Comparison of ENCODE assay signal across 8 cellular contexts in the genomic region with DNA sequence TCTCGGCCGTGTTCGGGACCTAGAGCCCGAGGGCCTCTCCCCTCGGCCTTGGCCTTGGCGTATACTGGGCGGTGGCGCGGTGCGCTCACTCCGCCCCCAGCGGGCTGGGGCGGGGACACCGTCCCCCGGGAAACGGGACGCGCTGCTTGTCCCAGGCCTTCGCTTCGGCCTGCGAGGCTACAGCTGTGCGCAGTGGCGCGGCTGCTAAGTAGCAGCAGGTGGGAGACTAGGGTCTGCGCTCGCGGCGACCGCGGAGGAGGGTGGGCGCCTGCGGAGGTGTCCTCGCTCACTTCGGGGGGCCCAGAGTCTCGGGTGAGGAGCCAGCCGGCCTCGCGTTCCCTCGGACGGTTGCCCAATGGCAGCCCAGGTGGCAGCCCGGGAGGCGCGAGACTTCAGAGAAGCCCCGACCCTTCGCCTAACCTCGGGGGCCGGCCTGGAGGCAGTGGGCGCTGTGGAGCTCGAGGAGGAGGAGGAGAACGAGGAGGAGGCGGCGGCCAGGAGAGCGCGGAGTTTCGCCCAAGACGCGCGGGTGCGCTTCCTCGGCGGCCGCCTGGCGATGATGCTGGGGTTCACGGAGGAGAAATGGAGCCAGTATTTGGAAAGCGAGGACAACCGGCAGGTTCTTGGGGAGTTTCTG. TPM values are rescaled to one million over a fixed set of nuclear protein-coding genes. Genes with fewer than 3 reads are reported as not detected.
A peak's percentile ranks its signal among the peaks of the same experiment; 100 is the strongest.
DNase-seq lines count a peak whose midpoint lies in the region; ATAC-seq, FAIRE-seq and TF ChIP-seq lines count a peak whose summit lies in the region.

A gene with protein sequence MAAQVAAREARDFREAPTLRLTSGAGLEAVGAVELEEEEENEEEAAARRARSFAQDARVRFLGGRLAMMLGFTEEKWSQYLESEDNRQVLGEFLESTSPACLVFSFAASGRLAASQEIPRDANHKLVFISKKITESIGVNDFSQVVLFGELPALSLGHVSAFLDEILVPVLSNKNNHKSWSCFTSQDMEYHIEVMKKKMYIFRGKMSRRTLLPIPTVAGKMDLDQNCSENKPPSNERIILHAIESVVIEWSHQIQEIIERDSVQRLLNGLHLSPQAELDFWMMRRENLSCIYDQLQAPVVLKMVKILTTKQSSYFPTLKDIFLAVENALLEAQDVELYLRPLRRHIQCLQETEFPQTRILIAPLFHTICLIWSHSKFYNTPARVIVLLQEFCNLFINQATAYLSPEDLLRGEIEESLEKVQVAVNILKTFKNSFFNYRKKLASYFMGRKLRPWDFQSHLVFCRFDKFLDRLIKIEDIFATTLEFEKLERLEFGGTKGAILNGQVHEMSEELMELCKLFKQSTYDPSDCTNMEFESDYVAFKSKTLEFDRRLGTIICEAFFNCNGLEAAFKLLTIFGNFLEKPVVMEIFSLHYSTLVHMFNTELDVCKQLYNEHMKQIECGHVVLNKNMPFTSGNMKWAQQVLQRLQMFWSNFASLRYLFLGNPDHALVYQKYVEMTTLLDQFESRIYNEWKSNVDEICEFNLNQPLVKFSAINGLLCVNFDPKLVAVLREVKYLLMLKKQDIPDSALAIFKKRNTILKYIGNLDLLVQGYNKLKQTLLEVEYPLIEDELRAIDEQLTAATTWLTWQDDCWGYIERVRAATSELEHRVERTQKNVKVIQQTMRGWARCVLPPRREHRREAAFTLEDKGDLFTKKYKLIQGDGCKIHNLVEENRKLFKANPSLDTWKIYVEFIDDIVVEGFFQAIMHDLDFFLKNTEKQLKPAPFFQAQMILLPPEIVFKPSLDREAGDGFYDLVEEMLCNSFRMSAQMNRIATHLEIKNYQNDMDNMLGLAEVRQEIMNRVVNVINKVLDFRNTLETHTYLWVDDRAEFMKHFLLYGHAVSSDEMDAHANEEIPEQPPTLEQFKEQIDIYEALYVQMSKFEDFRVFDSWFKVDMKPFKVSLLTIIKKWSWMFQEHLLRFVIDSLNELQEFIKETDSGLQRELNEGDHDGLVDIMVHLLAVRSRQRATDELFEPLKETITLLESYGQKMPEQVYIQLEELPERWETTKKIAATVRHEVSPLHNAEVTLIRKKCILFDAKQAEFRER (N-terminal part only) (plus strand): TSS at position 149 of the 637 bp plus-strand sequence. CDS start 207 bp downstream, at position 356.

- no peak for TF ChIP-seq EP300 in K562 (IDR thresholded peaks at IDR 0.05; ENCODE audit: low read length)

- TF ChIP-seq CTCF in AG09309 (IDR thresholded peaks at IDR 0.05; ENCODE audit: control insufficient read depth, insufficient read depth, low read depth, low read length, missing control alignments) (no peak), K562 (IDR thresholded peaks at IDR 0.05 in 2 of 3, conservative IDR thresholded peaks at IDR 0.05 in 1 of 3; ENCODE audit: insufficient read depth in 2 of 3, low read depth in 1 of 3, low read length in 3 of 3) (no peak)

- H3K4me1 ChIP-seq in K562 (replicated peaks in 1 of 2; ENCODE audit: control insufficient read depth in 2 of 2, insufficient read depth in 2 of 2, low read length in 2 of 2): peaks cover 0 to 11% of the 10 kb centered on the region in 2 experiments; a peak in 2 of 5 replicates

- peak within 1 kb of the TSS; percentile 35 for H3K4me3 ChIP-seq in AG09309 (ENCODE audit: control insufficient read depth, low read depth, low read length)
- peak within 1 kb of the TSS; percentile 6; the same call in 1 of the 2 replicates for H3K4me3 ChIP-seq in K562

- 7% methylated on average over 25 of the region's 66 CpGs for WGBS in K562 (ENCODE audit: insufficient coverage, low coverage, missing lambda C conversion rate)

- peaks cover 25 to 29% of the 10 kb centered on the region in 2 experiments for H3K27me3 ChIP-seq in K562 (ENCODE audit: control insufficient read depth in 2 of 2, insufficient read depth in 2 of 2, low read length in 2 of 2)

- FAIRE-seq in K562 (lab: Jason Lieb, UNC): no peak

- H3K27ac ChIP-seq in K562 (ENCODE audit: extremely low read depth, low read depth, low read length): no peak within 1 kb of the TSS

- DNase-seq in AG09309 (ENCODE audit: low read depth) (no peak), NCI-H1930 (lab: John Stamatoyannopoulos, UW) (peak; percentile 61 to 70), K562 (ENCODE audit: extremely low read depth in 1 of 4, low spot score in 3 of 4) (peak; percentile 23 to 45 (median 34)), islet precursor cell (peak; percentile 88)
- peak; percentile 18 to 19 for DNase-seq in stimulated activated CD8-positive, alpha-beta memory T cell treated with anti-CD3 and anti-CD28 coated beads, Interleukin-15, amount 100 ng/mL, for 48 hours (ENCODE audit: low read depth in 2 of 2)
- DNase-seq in NK-92 treated with Interleukin-12 subunit alpha and Interleukin-12 subunit beta, amount 100 ng/mL, for 24 hours (lab: John Stamatoyannopoulos, UW): no peak

- H3K4me2 ChIP-seq in K562 (ENCODE audit: insufficient read depth, low read length): peak within 1 kb of the TSS; percentile 33

- intact Hi-C loops in K562 (cut with micrococcal nuclease): no loop called here

- POLR2A ChIA-PET in K562 (lab: Yijun Ruan, JAX): no interaction called here

- no peaks in the 10 kb centered on the region for H3K79me2 ChIP-seq in K562 (ENCODE audit: control insufficient read depth, insufficient read depth, low read length)

- TF ChIP-seq POLR2A in K562 (conservative IDR thresholded peaks at IDR 0.05): no peak

- BruUV-seq in K562 (replicated peaks; lab: Mats Ljungman, UMichigan): no TSS peak

- H3K9me1 ChIP-seq in K562 (ENCODE audit: control insufficient read depth, insufficient read depth, low read length): no peaks in the 10 kb centered on the region

- H3K36me3 ChIP-seq in K562 (ENCODE audit: control insufficient read depth, insufficient read depth, low read length): no peaks in the 10 kb centered on the region

- H3K9ac ChIP-seq in K562 (ENCODE audit: insufficient read depth in 1 of 2, low read depth in 2 of 2, low read length in 2 of 2): no peak within 1 kb of the TSS; a peak in 1 of 4 replicates

- H4K20me1 ChIP-seq in K562 (replicated peaks; ENCODE audit: control insufficient read depth, insufficient read depth, low read length): no peaks in the 10 kb centered on the region

- no peaks in the 10 kb centered on the region for H3K9me3 ChIP-seq in K562 (replicated peaks; ENCODE audit: control insufficient read depth, insufficient read depth, low read depth, low read length)

- in situ Hi-C loops in K562 (cut with MboI): no loop called here

- H2AFZ ChIP-seq in K562 (ENCODE audit: low read depth, low read length): 0 out of 2 replicates have a peak within 1 kb of the TSS, but pooled peaks have one; percentile 23

- CTCF ChIA-PET in K562 (lab: Yijun Ruan, JAX; ENCODE audit: low intra/inter-chr PET ratio): no interaction called here

- TF ChIP-seq RAD21 in K562 (CRISPR knock-in tag; conservative IDR thresholded peaks at IDR 0.05 in 1 of 2, IDR thresholded peaks at IDR 0.05 in 1 of 2): no peak

- ATAC-seq in GM18868 (IDR thresholded peaks at IDR 0.05; ENCODE audit: unreplicated experiment) (peak; percentile 66), K562 (peak; percentile 98), HG03097 (IDR thresholded peaks at IDR 0.05; ENCODE audit: low FRiP score, unreplicated experiment) (no peak)

TF ChIP-seq in K562, 482 proteins besides CTCF, POLR2A, EP300 and RAD21 (continues in another document):
- TF ChIP-seq DACH1 (IDR thresholded peaks at IDR 0.05; ENCODE audit: partially characterized antibody): no peak
- TF ChIP-seq PTBP1 (IDR thresholded peaks at IDR 0.05; ENCODE audit: low read depth, low read length): no peak
- TF ChIP-seq, protein P1, sequence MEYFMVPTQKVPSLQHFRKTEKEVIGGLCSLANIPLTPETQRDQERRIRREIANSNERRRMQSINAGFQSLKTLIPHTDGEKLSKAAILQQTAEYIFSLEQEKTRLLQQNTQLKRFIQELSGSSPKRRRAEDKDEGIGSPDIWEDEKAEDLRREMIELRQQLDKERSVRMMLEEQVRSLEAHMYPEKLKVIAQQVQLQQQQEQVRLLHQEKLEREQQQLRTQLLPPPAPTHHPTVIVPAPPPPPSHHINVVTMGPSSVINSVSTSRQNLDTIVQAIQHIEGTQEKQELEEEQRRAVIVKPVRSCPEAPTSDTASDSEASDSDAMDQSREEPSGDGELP (CRISPR knock-in tag; IDR thresholded peaks at IDR 0.05; ENCODE audit: borderline replicate concordance): peak; percentile 57
- TF ChIP-seq, protein P2, sequence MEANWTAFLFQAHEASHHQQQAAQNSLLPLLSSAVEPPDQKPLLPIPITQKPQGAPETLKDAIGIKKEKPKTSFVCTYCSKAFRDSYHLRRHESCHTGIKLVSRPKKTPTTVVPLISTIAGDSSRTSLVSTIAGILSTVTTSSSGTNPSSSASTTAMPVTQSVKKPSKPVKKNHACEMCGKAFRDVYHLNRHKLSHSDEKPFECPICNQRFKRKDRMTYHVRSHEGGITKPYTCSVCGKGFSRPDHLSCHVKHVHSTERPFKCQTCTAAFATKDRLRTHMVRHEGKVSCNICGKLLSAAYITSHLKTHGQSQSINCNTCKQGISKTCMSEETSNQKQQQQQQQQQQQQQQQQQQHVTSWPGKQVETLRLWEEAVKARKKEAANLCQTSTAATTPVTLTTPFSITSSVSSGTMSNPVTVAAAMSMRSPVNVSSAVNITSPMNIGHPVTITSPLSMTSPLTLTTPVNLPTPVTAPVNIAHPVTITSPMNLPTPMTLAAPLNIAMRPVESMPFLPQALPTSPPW (CRISPR knock-in tag; IDR thresholded peaks at IDR 0.05): no peak
- TF ChIP-seq PHB (CRISPR knock-in tag; IDR thresholded peaks at IDR 0.05): no peak
- no peak for TF ChIP-seq ZSCAN29 (IDR thresholded peaks at IDR 0.05)
- TF ChIP-seq ZNF239 (CRISPR knock-in tag; IDR thresholded peaks at IDR 0.05): no peak
- no peak for TF ChIP-seq ZNF384 (IDR thresholded peaks at IDR 0.05; ENCODE audit: low read depth, low read length)

RNA-seq across cellular contexts. Expression of the gene that starts here (rescaled TPM):
- total RNA-seq in K562 (2011; cell fraction: chromatin; rRNA removed; ENCODE audit: low replicate concordance): 0.04 TPM in 1 of 2 replicates, not detected in the other
- total RNA-seq in K562 (2011; cell fraction: nucleolus; rRNA removed): not detected in 2 replicates
- not detected in 2 replicates for total RNA-seq in K562 (2011; cell fraction: nucleoplasm; rRNA removed)
- total RNA-seq in K562 (2014; rRNA removed) (not detected in 2 replicates), K562 (2014; rRNA removed; fragmentation: Illumina TruSeq; extraction: Trizol) (not detected in 2 replicates), K562 (2015; rRNA removed; fragmentation: Illumina TruSeq; extraction: Trizol) (under 0.01 and 0.15 TPM in 2 replicates), K562 (2021) (0.02 TPM in 1 of 2 replicates, not detected in the other)
- polyA plus RNA-seq in K562 (2011; rRNA removed) (under 0.01 TPM in 1 of 2 replicates, not detected in the other), K562 (2014; fragmentation: Illumina TruSeq; extraction: Trizol) (not detected in 2 replicates), K562 (2014; fragmentation: Nextera tagmentation; extraction: Ambion mirVana) (not detected), K562 (2014; rRNA removed) (not detected in 2 replicates)
- polyA plus RNA-seq in K562 (2011; cell fraction: cytosol; rRNA removed): not detected in 2 replicates
- 0.01 TPM in 1 of 2 replicates, not detected in the other for polyA plus RNA-seq in K562 (2011; cell fraction: nucleus; rRNA removed)
- 0.21 TPM in 1 of 2 replicates, not detected in the other for polyA plus RNA-seq in K562 (2012)
- 0.04 TPM in 1 of 2 replicates, not detected in the other for polyA minus RNA-seq in K562 (2011; rRNA and poly(A)+ RNA removed)
- polyA minus RNA-seq in K562 (2011; cell fraction: cytosol; rRNA and poly(A)+ RNA removed): not detected in 2 replicates
- not detected in 2 replicates for polyA minus RNA-seq in K562 (2011; cell fraction: nucleus; rRNA and poly(A)+ RNA removed)

Comparison
In these comparisons a context has a peak if more than half of its experiments do, and no peak if none do; other contexts are left out.
1. Peak in DNase-seq, ATAC-seq, H3K4me3 ChIP-seq and H3K4me2 ChIP-seq in K562; RNA of the gene not detected or under 1 TPM.
2. DNase-seq: peak in NCI-H1930 (2 of 2), islet precursor cell (single experiment) and stimulated activated CD8-positive, alpha-beta memory T cell treated with anti-CD3 and anti-CD28 coated beads, Interleukin-15, amount 100 ng/mL, for 48 hours (2 of 2); none in AG09309 (single experiment) and NK-92 treated with Interleukin-12 subunit alpha and Interleukin-12 subunit beta, amount 100 ng/mL, for 24 hours (single experiment).